In the genomic region with DNA sequence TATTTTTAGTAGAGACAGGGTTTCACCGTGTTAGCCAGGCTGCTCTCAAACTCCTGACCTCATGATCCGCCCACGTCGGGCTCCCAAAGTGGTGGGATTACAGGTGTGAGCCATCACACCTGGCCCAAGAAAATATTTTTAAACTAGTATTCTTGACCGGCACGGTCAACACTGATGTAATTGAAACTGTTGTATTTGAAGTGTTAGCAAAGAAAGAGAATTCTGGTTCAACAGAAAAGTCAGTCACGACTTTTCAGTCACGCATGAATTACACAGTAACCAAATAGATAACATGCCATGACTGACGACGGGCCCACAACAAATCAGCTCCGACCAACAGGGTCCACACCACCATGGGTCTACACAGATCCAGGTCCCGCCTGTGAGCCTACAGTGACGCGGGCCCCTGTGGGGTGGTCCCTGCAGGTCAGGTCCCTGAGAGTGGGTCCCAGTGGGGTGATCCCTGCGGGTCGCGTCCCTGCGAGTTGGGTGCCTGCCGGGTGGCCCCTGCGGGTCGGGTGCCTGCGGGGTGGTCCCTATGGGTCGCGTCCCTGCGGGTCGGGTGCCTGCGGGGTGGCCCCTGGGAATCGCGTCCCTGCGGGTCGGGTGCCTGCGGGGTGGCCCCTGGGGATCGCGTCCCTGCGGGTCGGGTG, we compare ENCODE assay signal across 10 cellular contexts. TPM values are rescaled to one million over a fixed set of nuclear protein-coding genes. Genes with fewer than 3 reads are reported as not detected.
DNase-seq lines count a peak whose midpoint lies in the region; ATAC-seq, FAIRE-seq and TF ChIP-seq lines count a peak whose summit lies in the region.
"Had no signal": no experiment of that assay in that cellular context is flagged by ENCODE, and none has a peak within 500 bp of the region (broad histone marks: within the 10 kb centered on the region; RNA-seq: fewer than 3 reads in every experiment).

No MANE protein-coding gene starts in this region.

- intact Hi-C loops in right lobe of liver (cut with DNase I) = no loop called here

- TF ChIP-seq POLR2A in Peyer's patch (IDR thresholded peaks at IDR 0.05) (no peak), right lobe of liver (IDR thresholded peaks at IDR 0.05) (no peak)

- 25% methylated on average over 15 of the region's 36 CpGs for WGBS in right lobe of liver (ENCODE audit: insufficient coverage, low coverage, low lambda C conversion rate, missing lambda C conversion rate)
- 23% methylated on average over 36 of the region's 36 CpGs for WGBS in thymus

- H3K4me3 ChIP-seq in Peyer's patch = peak overlapping the region; percentile 92 to 100 (median 98)
- H3K4me3 ChIP-seq in bronchial epithelial cell (ENCODE audit: low read depth, low read length) = peak overlapping the region; percentile 82
- peak overlapping the region; percentile 74 to 98 (median 80) for H3K4me3 ChIP-seq in right lobe of liver
- H3K4me3 ChIP-seq in thymus (ENCODE audit: low read length) = peak overlapping the region; percentile 77

- H3K36me3 ChIP-seq in Peyer's patch (no peaks in the 10 kb centered on the region), bronchial epithelial cell (ENCODE audit: control insufficient read depth, insufficient read depth, low read length) (peaks cover 3% of the 10 kb centered on the region), right lobe of liver (no peaks in the 10 kb centered on the region), thymus (ENCODE audit: control insufficient read depth, insufficient read depth) (peaks cover 3% of the 10 kb centered on the region)

- H3K4me1 ChIP-seq in Peyer's patch (peaks cover 0 to 17% (median 3%) of the 10 kb centered on the region in 4 donors), right lobe of liver (peaks cover 0 to 11% (median 0%) of the 10 kb centered on the region in 4 donors), thymus (ENCODE audit: control insufficient read depth, insufficient read depth, low read length) (peaks cover 14% of the 10 kb centered on the region)

- TF ChIP-seq CTCF in Peyer's patch (IDR thresholded peaks at IDR 0.05) (no peak), bronchial epithelial cell (IDR thresholded peaks at IDR 0.05; ENCODE audit: insufficient read depth, low read length, severe bottlenecking) (no peak), right lobe of liver (IDR thresholded peaks at IDR 0.05) (no peak)

- no peak for FAIRE-seq in bronchial epithelial cell (lab: Jason Lieb, UNC)
- FAIRE-seq: colon, G401.6 had no signal

- peak; percentile 17 for DNase-seq in NCI-H2029 (lab: John Stamatoyannopoulos, UW)
- DNase-seq in NCI-H2029 treated with DMSO at 0.1 percent for 48 hours (lab: John Stamatoyannopoulos, UW) = no peak
- no peak for DNase-seq in Peyer's patch
- peak; percentile 9 for DNase-seq in bronchial epithelial cell (ENCODE audit: low read depth)
- DNase-seq in right lobe of liver = peak in 2 of 3 donors; percentile 40 to 63
- DNase-seq in OCI-M2 (lab: John Stamatoyannopoulos, UW; ENCODE audit: unreplicated experiment) = no peak
- no peak for DNase-seq in NCI-H2196 (lab: John Stamatoyannopoulos, UW; ENCODE audit: unreplicated experiment)

- no peaks in the 10 kb centered on the region for H3K9me3 ChIP-seq in Peyer's patch
- H3K9me3 ChIP-seq in right lobe of liver = no peaks in the 10 kb centered on the region
- H3K9me3 ChIP-seq in thymus (ENCODE audit: control insufficient read depth) = no peaks in the 10 kb centered on the region

- H3K27me3 ChIP-seq in Peyer's patch (no peaks in the 10 kb centered on the region), bronchial epithelial cell (ENCODE audit: control insufficient read depth, insufficient read depth, low read length) (no peaks in the 10 kb centered on the region), right lobe of liver (no peaks in the 10 kb centered on the region), thymus (ENCODE audit: control insufficient read depth, insufficient read depth) (no peaks in the 10 kb centered on the region)

- no peak for ATAC-seq in right lobe of liver

- peak overlapping the region; percentile 96 to 99 (median 98) for H3K27ac ChIP-seq in Peyer's patch
- H3K27ac ChIP-seq in right lobe of liver = peak overlapping the region; percentile 75 to 93 (median 90)
- peak overlapping the region; percentile 96 for H3K27ac ChIP-seq in thymus (ENCODE audit: low read depth)

RNA-seq across cellular contexts. Expression of a gene that starts 1.0 kb away (rescaled TPM):
- 10 to 100 TPM; 13.8 to 24.5 (median 17.1) TPM for total RNA-seq in Peyer's patch
- 13.2 and 13.8 TPM in 2 replicates for total RNA-seq in bronchial epithelial cell
- 1 to 10 TPM; 3.2 to 7.0 (median 5.1) TPM for total RNA-seq in right lobe of liver
- polyA plus RNA-seq in thymus = 16.3 TPM

RNA-seq across cellular contexts. Expression of a gene that starts 27.3 kb away (rescaled TPM):
- 10 to 100 TPM in 1 of 4 donors, 1 to 10 TPM in 3; 3.4 to 23.1 (median 5.6) TPM for total RNA-seq in Peyer's patch
- 0.26 TPM in 1 of 2 replicates, not detected in the other for total RNA-seq in bronchial epithelial cell
- 1 to 10 TPM in 1 of 6 experiments, under 1 TPM in 5; 0.43 to 1.6 (median 0.77) TPM for total RNA-seq in right lobe of liver
- polyA plus RNA-seq in thymus = 77.9 TPM

RNA-seq across cellular contexts. Expression of a gene that starts 32.2 kb away (rescaled TPM):
- total RNA-seq in Peyer's patch = 10 to 100 TPM; 25.6 to 61.1 (median 30.2) TPM
- 4.5 and 5.8 TPM in 2 replicates for total RNA-seq in bronchial epithelial cell
- 10 to 100 TPM in 5 of 6 experiments, 1 to 10 TPM in 1; 9.6 to 16.3 (median 12.4) TPM for total RNA-seq in right lobe of liver
- 18.8 TPM for polyA plus RNA-seq in thymus

RNA-seq across cellular contexts. Expression of a gene that starts 51.9 kb away (rescaled TPM):
- total RNA-seq in Peyer's patch = 10 to 100 TPM; 32.2 to 42.0 (median 38.4) TPM
- total RNA-seq in bronchial epithelial cell = 13.7 and 30.6 TPM in 2 replicates
- total RNA-seq in right lobe of liver = 10 to 100 TPM; 14.8 to 30.3 (median 24.1) TPM
- 13.9 TPM for polyA plus RNA-seq in thymus

Comparison
In these comparisons a context has a peak if more than half of its experiments do, and no peak if none do; other contexts are left out.
1. DNase-seq: peak in NCI-H2029 (single experiment), bronchial epithelial cell (single experiment) and right lobe of liver (2 of 3); none in NCI-H2029 treated with DMSO at 0.1 percent for 48 hours (single experiment), Peyer's patch (0 of 3), OCI-M2 (single experiment) and NCI-H2196 (single experiment).
2. Peak in every context shown above with its lines, with median percentiles within 50 percentile points of each other: H3K27ac ChIP-seq and H3K4me3 ChIP-seq.